1 cellular context compared by ENCODE assay signal in the genomic region with DNA sequence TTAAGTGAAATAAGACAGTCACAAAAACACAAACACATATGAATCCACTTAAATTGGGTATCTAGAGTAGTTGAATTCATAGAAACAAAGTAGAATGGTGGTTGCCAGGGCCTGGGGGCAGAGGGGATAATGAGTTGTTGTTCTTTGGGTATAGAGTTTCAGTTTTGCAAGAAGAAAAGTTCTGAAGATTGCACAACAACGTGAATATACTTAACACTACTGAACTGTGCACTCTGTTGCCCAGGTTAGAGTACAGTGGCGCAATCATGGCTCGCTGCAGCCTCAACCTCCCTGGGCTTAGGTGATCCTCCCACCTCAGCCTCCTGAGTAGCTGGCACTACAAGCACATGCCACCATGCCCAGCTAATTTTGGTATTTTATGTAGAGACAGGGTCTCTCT.
A peak's percentile ranks its signal among the peaks of the same experiment; 100 is the strongest.
TF ChIP-seq lines count a peak whose summit lies in the region.

No MANE protein-coding gene starts in this region.

TF ChIP-seq in HEK293, 187 proteins besides CTCF, POLR2A, EP300 and RAD21 (continued from another document and continues in another):
- TF ChIP-seq, protein P1, sequence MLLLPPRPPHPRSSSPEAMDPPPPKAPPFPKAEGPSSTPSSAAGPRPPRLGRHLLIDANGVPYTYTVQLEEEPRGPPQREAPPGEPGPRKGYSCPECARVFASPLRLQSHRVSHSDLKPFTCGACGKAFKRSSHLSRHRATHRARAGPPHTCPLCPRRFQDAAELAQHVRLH (tag by site-specific recombination; IDR thresholded peaks at IDR 0.05) = no peak
- TF ChIP-seq, protein P2, sequence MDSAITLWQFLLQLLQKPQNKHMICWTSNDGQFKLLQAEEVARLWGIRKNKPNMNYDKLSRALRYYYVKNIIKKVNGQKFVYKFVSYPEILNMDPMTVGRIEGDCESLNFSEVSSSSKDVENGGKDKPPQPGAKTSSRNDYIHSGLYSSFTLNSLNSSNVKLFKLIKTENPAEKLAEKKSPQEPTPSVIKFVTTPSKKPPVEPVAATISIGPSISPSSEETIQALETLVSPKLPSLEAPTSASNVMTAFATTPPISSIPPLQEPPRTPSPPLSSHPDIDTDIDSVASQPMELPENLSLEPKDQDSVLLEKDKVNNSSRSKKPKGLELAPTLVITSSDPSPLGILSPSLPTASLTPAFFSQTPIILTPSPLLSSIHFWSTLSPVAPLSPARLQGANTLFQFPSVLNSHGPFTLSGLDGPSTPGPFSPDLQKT (IDR thresholded peaks at IDR 0.05; ENCODE audit: borderline replicate concordance, low read depth, low read length) = no peak
- TF ChIP-seq KLF9 (tag by site-specific recombination; IDR thresholded peaks at IDR 0.05; ENCODE audit: low read depth) = no peak
- TF ChIP-seq ZNF792 (tag by site-specific recombination; IDR thresholded peaks at IDR 0.05) = no peak
- no peak for TF ChIP-seq IKZF3 (tag by site-specific recombination; IDR thresholded peaks at IDR 0.05)
- TF ChIP-seq ZNF391 (tag by site-specific recombination; IDR thresholded peaks at IDR 0.05; ENCODE audit: borderline replicate concordance, low read depth) = peak; percentile 13; the same call in 1 of the 2 replicates
- TF ChIP-seq ZBTB11 (tag by site-specific recombination; conservative IDR thresholded peaks at IDR 0.05; ENCODE audit: low read depth) = no peak
- no peak for TF ChIP-seq ZNF473 (tag by site-specific recombination; IDR thresholded peaks at IDR 0.05)
- no peak for TF ChIP-seq ZNF132 (tag by site-specific recombination; IDR thresholded peaks at IDR 0.05; ENCODE audit: borderline replicate concordance)
- TF ChIP-seq ZNF548 (tag by site-specific recombination; IDR thresholded peaks at IDR 0.05) = no peak
- no peak for TF ChIP-seq SP3 (tag by site-specific recombination; IDR thresholded peaks at IDR 0.05)
- no peak for TF ChIP-seq SCRT1 (tag by site-specific recombination; IDR thresholded peaks at IDR 0.05; ENCODE audit: borderline replicate concordance)
- TF ChIP-seq TRIM28 (IDR thresholded peaks at IDR 0.05; ENCODE audit: borderline replicate concordance, low read length) = no peak
- TF ChIP-seq ZNF221 (tag by site-specific recombination; IDR thresholded peaks at IDR 0.05; ENCODE audit: borderline replicate concordance) = no peak
- TF ChIP-seq ZNF202 (tag by site-specific recombination; IDR thresholded peaks at IDR 0.05; ENCODE audit: borderline replicate concordance) = no peak
- no peak for TF ChIP-seq BCL11B (tag by site-specific recombination; IDR thresholded peaks at IDR 0.05; ENCODE audit: low read depth)
- TF ChIP-seq ZNF423 (tag by site-specific recombination; IDR thresholded peaks at IDR 0.05) = no peak
- no peak for TF ChIP-seq ZNF280C (tag by site-specific recombination; IDR thresholded peaks at IDR 0.05)
- no peak for TF ChIP-seq ZNF521 (tag by site-specific recombination; IDR thresholded peaks at IDR 0.05)
- no peak for TF ChIP-seq ZNF660 (tag by site-specific recombination; IDR thresholded peaks at IDR 0.05)
- TF ChIP-seq, protein P3, sequence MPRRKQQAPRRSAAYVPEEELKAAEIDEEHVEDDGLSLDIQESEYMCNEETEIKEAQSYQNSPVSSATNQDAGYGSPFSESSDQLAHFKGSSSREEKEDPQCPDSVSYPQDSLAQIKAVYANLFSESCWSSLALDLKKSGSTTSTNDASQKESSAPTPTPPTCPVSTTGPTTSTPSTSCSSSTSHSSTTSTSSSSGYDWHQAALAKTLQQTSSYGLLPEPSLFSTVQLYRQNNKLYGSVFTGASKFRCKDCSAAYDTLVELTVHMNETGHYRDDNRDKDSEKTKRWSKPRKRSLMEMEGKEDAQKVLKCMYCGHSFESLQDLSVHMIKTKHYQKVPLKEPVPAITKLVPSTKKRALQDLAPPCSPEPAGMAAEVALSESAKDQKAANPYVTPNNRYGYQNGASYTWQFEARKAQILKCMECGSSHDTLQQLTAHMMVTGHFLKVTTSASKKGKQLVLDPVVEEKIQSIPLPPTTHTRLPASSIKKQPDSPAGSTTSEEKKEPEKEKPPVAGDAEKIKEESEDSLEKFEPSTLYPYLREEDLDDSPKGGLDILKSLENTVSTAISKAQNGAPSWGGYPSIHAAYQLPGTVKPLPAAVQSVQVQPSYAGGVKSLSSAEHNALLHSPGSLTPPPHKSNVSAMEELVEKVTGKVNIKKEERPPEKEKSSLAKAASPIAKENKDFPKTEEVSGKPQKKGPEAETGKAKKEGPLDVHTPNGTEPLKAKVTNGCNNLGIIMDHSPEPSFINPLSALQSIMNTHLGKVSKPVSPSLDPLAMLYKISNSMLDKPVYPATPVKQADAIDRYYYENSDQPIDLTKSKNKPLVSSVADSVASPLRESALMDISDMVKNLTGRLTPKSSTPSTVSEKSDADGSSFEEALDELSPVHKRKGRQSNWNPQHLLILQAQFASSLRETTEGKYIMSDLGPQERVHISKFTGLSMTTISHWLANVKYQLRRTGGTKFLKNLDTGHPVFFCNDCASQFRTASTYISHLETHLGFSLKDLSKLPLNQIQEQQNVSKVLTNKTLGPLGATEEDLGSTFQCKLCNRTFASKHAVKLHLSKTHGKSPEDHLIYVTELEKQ (tag by site-specific recombination; IDR thresholded peaks at IDR 0.05; ENCODE audit: borderline replicate concordance) = peak; percentile 52; the same call in 1 of the 2 replicates
- TF ChIP-seq RBAK (tag by site-specific recombination; IDR thresholded peaks at IDR 0.05) = no peak
- TF ChIP-seq ZNF677 (tag by site-specific recombination; IDR thresholded peaks at IDR 0.05) = no peak
- no peak for TF ChIP-seq ZNF354C (tag by site-specific recombination; IDR thresholded peaks at IDR 0.05; ENCODE audit: borderline replicate concordance, low read depth)
- no peak for TF ChIP-seq HOXD13 (CRISPR knock-in tag; IDR thresholded peaks at IDR 0.05; ENCODE audit: borderline replicate concordance)
- no peak for TF ChIP-seq ZSCAN5A (tag by site-specific recombination; IDR thresholded peaks at IDR 0.05)
- peak; percentile 44; the same call in 1 of the 2 replicates for TF ChIP-seq BCL6B (tag by site-specific recombination; IDR thresholded peaks at IDR 0.05)
- TF ChIP-seq ZNF624 (tag by site-specific recombination; IDR thresholded peaks at IDR 0.05) = no peak
- TF ChIP-seq ZNF701 (tag by site-specific recombination; IDR thresholded peaks at IDR 0.05) = no peak
- no peak for TF ChIP-seq ZNF37A (tag by site-specific recombination; IDR thresholded peaks at IDR 0.05)
- no peak for TF ChIP-seq SETDB1 (IDR thresholded peaks at IDR 0.05; ENCODE audit: insufficient read length, low read length)
- TF ChIP-seq ZBTB7A (tag by site-specific recombination; IDR thresholded peaks at IDR 0.05; ENCODE audit: low read depth) = no peak
- no peak for TF ChIP-seq ZNF19 (tag by site-specific recombination; IDR thresholded peaks at IDR 0.05; ENCODE audit: low read depth)
- no peak for TF ChIP-seq ZNF621 (tag by site-specific recombination; IDR thresholded peaks at IDR 0.05)
- TF ChIP-seq ZNF169 (tag by site-specific recombination; IDR thresholded peaks at IDR 0.05) = no peak
- TF ChIP-seq SP7 (tag by site-specific recombination; IDR thresholded peaks at IDR 0.05) = 0 out of 2 replicates have a peak, but pooled peaks have one; percentile 20
- no peak; the same call in 1 of the 2 replicates for TF ChIP-seq OVOL3 (tag by site-specific recombination; IDR thresholded peaks at IDR 0.05)
- TF ChIP-seq YY2 (tag by site-specific recombination; IDR thresholded peaks at IDR 0.05) = no peak
- peak; percentile 82 for TF ChIP-seq ZBTB44 (tag by site-specific recombination; IDR thresholded peaks at IDR 0.05)
- no peak for TF ChIP-seq ZNF544 (tag by site-specific recombination; IDR thresholded peaks at IDR 0.05)
- TF ChIP-seq ZNF121 (tag by site-specific recombination; IDR thresholded peaks at IDR 0.05) = no peak
- TF ChIP-seq ZNF76 (tag by site-specific recombination; IDR thresholded peaks at IDR 0.05; ENCODE audit: borderline replicate concordance, low read depth) = no peak
- TF ChIP-seq ZNF239 (tag by site-specific recombination; IDR thresholded peaks at IDR 0.05) = no peak
- TF ChIP-seq PRDM1 (tag by site-specific recombination; IDR thresholded peaks at IDR 0.05) = peak; percentile 13; the same call in 1 of the 2 replicates
- TF ChIP-seq, protein P4, sequence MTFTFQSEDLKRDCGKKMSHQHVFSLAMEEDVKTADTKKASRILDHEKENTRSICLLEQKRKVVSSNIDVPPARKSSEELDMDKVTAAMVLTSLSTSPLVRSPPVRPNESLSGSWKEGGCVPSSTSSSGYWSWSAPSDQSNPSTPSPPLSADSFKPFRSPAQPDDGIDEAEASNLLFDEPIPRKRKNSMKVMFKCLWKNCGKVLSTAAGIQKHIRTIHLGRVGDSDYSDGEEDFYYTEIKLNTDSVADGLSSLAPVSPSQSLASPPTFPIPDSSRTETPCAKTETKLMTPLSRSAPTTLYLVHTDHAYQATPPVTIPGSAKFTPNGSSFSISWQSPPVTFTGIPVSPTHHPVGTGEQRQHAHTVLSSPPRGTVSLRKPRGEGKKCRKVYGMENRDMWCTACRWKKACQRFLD (tag by site-specific recombination; IDR thresholded peaks at IDR 0.05) = no peak
- TF ChIP-seq ZNF558 (tag by site-specific recombination; IDR thresholded peaks at IDR 0.05) = no peak
- TF ChIP-seq ZNF114 (tag by site-specific recombination; IDR thresholded peaks at IDR 0.05) = no peak
- TF ChIP-seq ZNF324 (tag by site-specific recombination; IDR thresholded peaks at IDR 0.05) = no peak
- TF ChIP-seq ZFHX2 (tag by site-specific recombination; conservative IDR thresholded peaks at IDR 0.05) = no peak
